Comparison of ENCODE assay signal across 15 cellular contexts in the genomic region with DNA sequence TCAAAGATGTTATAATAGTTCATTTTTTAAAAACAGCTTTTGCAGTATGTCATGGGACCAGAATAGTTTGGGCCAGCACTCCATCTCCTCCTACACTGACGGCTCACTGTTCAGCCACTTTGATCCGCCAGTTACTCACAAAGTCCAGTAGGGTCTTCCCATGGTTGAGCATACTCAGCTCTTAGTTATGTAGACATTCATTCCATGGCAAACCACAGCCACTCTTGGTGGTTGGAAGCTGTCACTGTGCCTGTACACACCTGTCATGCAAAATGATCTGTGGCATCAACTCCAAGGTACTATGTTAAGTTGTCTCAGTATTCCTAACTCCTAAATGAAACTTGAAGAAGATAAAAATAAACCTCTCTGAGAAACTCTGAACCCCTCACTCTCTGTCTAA.
A peak's percentile ranks its signal among the peaks of the same experiment; 100 is the strongest.
DNase-seq lines count a peak whose midpoint lies in the region; TF ChIP-seq lines count a peak whose summit lies in the region.
"Had no signal": no experiment of that assay in that cellular context is flagged by ENCODE, and none has a peak within 500 bp of the region (broad histone marks: within the 10 kb centered on the region; RNA-seq: fewer than 3 reads in every experiment).

No MANE protein-coding gene starts in this region.

- H3K9me3 ChIP-seq in BE2C = no peaks in the 10 kb centered on the region

- H3K36me3 ChIP-seq in BE2C = no peaks in the 10 kb centered on the region

- DNase-seq in H4 (ENCODE audit: low spot score) (peak; percentile 54), NCI-H226 (peak; percentile 67), fibroblast of mammary gland (ENCODE audit: low read depth) (peak; percentile 3), skeletal muscle cell (ENCODE audit: low read depth) (peak; percentile 56), NCI-H748 treated with DMSO at 0.1 percent for 48 hours (lab: John Stamatoyannopoulos, UW) (no peak), GDM1 (lab: John Stamatoyannopoulos, UW) (no peak), BE2C (no peak)
- DNase-seq in activated CD8-positive, alpha-beta memory T cell treated with anti-CD3 and anti-CD28 coated beads, Interleukin-2, amount 50 U/mL, for 4 hours = no peak
- DNase-seq: effector memory CD8-positive, alpha-beta T cell; hypothalamus; KG1; NCI-H1417 treated with DMSO at 0.1 percent for 48 hours; NK-92 treated with Interleukin-12 subunit alpha and Interleukin-12 subunit beta, amount 100 ng/mL, for 24 hours; small intestine; T1000 had no signal

- H3K4me1 ChIP-seq in BE2C = no peaks in the 10 kb centered on the region

- no peak overlapping the region for H3K4me3 ChIP-seq in fibroblast of mammary gland (ENCODE audit: control insufficient read depth, low read depth, low read length)
- no peak overlapping the region for H3K4me3 ChIP-seq in skeletal muscle cell (ENCODE audit: low read depth, low read length)
- H3K4me3 ChIP-seq in BE2C (ENCODE audit: low read depth, low read length) = no peak overlapping the region

- TF ChIP-seq CTCF in fibroblast of mammary gland (conservative IDR thresholded peaks at IDR 0.05; ENCODE audit: control insufficient read depth, insufficient read depth, low read depth, low read length) (no peak), BE2C (IDR thresholded peaks at IDR 0.05; ENCODE audit: low read depth, low read length) (no peak)

- H3K27me3 ChIP-seq in BE2C = no peaks in the 10 kb centered on the region

Comparison
In these comparisons a context has a peak if more than half of its experiments do, and no peak if none do; other contexts are left out.
1. DNase-seq: peak in H4 (single experiment), NCI-H226 (single experiment), fibroblast of mammary gland (single experiment) and skeletal muscle cell (single experiment); none in NCI-H748 treated with DMSO at 0.1 percent for 48 hours (single experiment), activated CD8-positive, alpha-beta memory T cell treated with anti-CD3 and anti-CD28 coated beads, Interleukin-2, amount 50 U/mL, for 4 hours (single experiment), GDM1 (single experiment) and BE2C (single experiment).